ENCODE assay signal across 22 cellular contexts in genomic region chr3:1855836-1856235, GRCh38.
"Had no signal": no experiment of that assay in that cellular context is flagged by ENCODE, and none has a peak within 500 bp of the region (broad histone marks: within the 10 kb centered on the region; RNA-seq: fewer than 3 reads in every experiment).

No MANE protein-coding gene starts in this region.

- DNase-seq: hippocampal formation; kidney glomerular epithelial cell; left cardiac atrium; lower lobe of right lung; mammary epithelial cell; mesenchymal stem cell; naive B cell; natural killer cell; nephron progenitor cell; ovary; right cardiac atrium; spleen; stimulated activated CD4-positive, alpha-beta T cell treated with anti-CD3 and anti-CD28 coated beads, Interleukin-4, amount 100 ng/mL, for 24 hours; stimulated activated naive CD4-positive, alpha-beta T cell; tibial artery; trophoblast cell; upper lobe of right lung had no signal

- H3K4me1 ChIP-seq: lower lobe of right lung, spleen, suprapubic skin, tibial artery, upper lobe of right lung had no signal

- H3K27ac ChIP-seq: lower lobe of right lung, ovary, skin epidermis, spleen, suprapubic skin, thoracic aorta, tibial artery, upper lobe of right lung had no signal

- H3K36me3 ChIP-seq: lower lobe of right lung, ovary, spleen, suprapubic skin, thoracic aorta, tibial artery, upper lobe of right lung had no signal

- H3K27me3 ChIP-seq: ovary, spleen, suprapubic skin, tibial artery, upper lobe of right lung had no signal

- H3K4me3 ChIP-seq: lower lobe of right lung, ovary, skin epidermis, spleen, suprapubic skin, thoracic aorta, tibial artery, upper lobe of right lung had no signal

- H3K9me3 ChIP-seq: lower lobe of right lung, ovary, suprapubic skin, thoracic aorta, tibial artery, upper lobe of right lung had no signal

- FAIRE-seq: keratinocyte, urothelium cell line had no signal
